ENCODE assay signal across 8 cellular contexts in the genomic region with DNA sequence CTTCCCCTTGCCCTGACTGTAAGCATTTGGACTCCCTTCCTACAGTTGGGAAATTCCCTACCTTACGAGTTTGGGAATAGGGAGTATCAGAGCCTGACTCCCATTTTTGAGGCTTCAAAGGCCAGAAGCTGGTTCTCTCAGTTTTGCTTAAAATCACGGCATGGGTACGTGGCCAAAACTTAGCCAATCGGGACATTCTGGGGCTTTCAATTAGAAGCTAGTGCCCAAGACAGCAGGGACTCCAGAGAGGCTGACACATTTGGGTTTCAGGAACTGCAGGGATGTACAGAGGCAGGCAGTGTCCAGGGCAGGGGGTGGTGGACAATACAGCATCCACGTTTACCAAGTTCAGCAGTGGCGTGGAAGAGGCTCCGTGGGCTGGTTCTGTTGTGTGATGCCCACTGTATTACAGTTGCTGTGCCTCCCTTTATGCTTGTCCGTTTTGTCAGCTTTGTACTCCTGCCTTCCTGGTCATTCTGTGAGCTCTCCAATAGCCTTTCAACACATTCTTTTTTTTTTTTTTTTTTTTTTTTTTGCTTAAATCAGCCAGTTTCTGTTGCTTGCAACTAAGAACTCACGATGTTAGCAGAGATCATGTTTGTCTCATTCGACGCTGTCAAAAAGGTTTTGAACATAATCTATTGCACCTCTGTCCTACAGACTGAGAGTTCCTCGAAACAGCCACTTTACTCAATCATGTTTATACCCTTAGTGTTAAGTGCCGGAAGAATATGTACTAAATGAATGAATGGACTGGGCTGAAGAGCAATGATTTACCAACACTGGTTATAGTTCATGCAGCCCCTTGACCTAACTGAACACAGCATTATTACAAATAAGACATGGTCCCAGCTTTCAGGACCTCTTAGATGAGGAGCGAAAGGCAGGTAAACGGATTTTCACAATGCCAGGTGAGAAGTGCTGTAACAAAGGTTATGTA. TPM values are rescaled to one million over a fixed set of nuclear protein-coding genes. Genes with fewer than 3 reads are reported as not detected.
DNase-seq lines count a peak whose midpoint lies in the region; ATAC-seq and TF ChIP-seq lines count a peak whose summit lies in the region.

No MANE protein-coding gene starts in this region.

- no peak for DNase-seq in activated CD4-positive, alpha-beta T cell treated with anti-CD3 and anti-CD28 coated beads, Interleukin-2, amount 10 ng/mL, durations not matched to agents 7 days and 5 days
- DNase-seq in activated CD4-positive, alpha-beta T cell treated with anti-CD3 and anti-CD28 coated beads for 4 hours: no peak
- no peak for DNase-seq in activated CD8-positive, alpha-beta T cell treated with anti-CD3 and anti-CD28 coated beads for 36 hours
- DNase-seq in testis (no peak), NCI-H1417 (lab: John Stamatoyannopoulos, UW) (no peak), NCI-H524 (lab: John Stamatoyannopoulos, UW) (no peak)

- H3K9me3 ChIP-seq in iPS-20b (ENCODE audit: insufficient read depth, low read depth, low read length): no peaks in the 10 kb centered on the region; the same call in 1 of the 2 replicates
- H3K9me3 ChIP-seq in testis: no peaks in the 10 kb centered on the region

- no peak for TF ChIP-seq POLR2A in testis (IDR thresholded peaks at IDR 0.05)

- peak overlapping the region; percentile 93; the same call in 1 of the 2 replicates for H3K9ac ChIP-seq in iPS-20b (ENCODE audit: low read depth, low read length)

- 32 to 40% methylated on average over 15 of the region's 15 CpGs for WGBS in testis, 2 donors

- H3K27me3 ChIP-seq in iPS-20b (ENCODE audit: insufficient read depth, low read length): no peaks in the 10 kb centered on the region
- no peaks in the 10 kb centered on the region for H3K27me3 ChIP-seq in testis

- TF ChIP-seq CTCF in activated CD8-positive, alpha-beta T cell treated with anti-CD3 and anti-CD28 coated beads for 36 hours (IDR thresholded peaks at IDR 0.05): no peak
- no peak for TF ChIP-seq CTCF in testis (IDR thresholded peaks at IDR 0.05)

- peaks cover 50% of the 10 kb centered on the region for H3K4me1 Mint-ChIP-seq in activated CD4-positive, alpha-beta T cell treated with anti-CD3 and anti-CD28 coated beads, Interleukin-2, amount 10 ng/mL, durations not matched to agents 7 days and 5 days
- peaks cover 46% of the 10 kb centered on the region for H3K4me1 Mint-ChIP-seq in activated CD8-positive, alpha-beta T cell treated with anti-CD3 and anti-CD28 coated beads for 36 hours (ENCODE audit: low read depth)

- H3K36me3 ChIP-seq in iPS-20b (ENCODE audit: insufficient read depth, low read depth, low read length) (peaks cover 27% of the 10 kb centered on the region), testis (ENCODE audit: low read depth, missing control alignments) (no peaks in the 10 kb centered on the region)

- CTCF ChIA-PET in activated CD4-positive, alpha-beta T cell treated with anti-CD3 and anti-CD28 coated beads, Interleukin-2, amount 10 ng/mL, durations not matched to agents 7 days and 5 days (lab: Charles Lee): interaction anchor here (0.6 kb wide), 1 partner anchor 9 kb away, joined by 3 read pairs; no protein-coding TSS in a partner anchor
- CTCF ChIA-PET in activated CD8-positive, alpha-beta T cell treated with anti-CD3 and anti-CD28 coated beads for 36 hours (lab: Charles Lee): no interaction called here

- H3K4me1 ChIP-seq in iPS-20b (ENCODE audit: insufficient read depth, low read length) (peaks cover 3% of the 10 kb centered on the region; the same call in 1 of the 2 replicates), testis (peaks cover 7% of the 10 kb centered on the region)

- H3K27me3 Mint-ChIP-seq in activated CD4-positive, alpha-beta T cell treated with anti-CD3 and anti-CD28 coated beads, Interleukin-2, amount 10 ng/mL, durations not matched to agents 7 days and 5 days: no peaks in the 10 kb centered on the region
- H3K27me3 Mint-ChIP-seq in activated CD8-positive, alpha-beta T cell treated with anti-CD3 and anti-CD28 coated beads for 36 hours: no peaks in the 10 kb centered on the region

- H3K4me3 ChIP-seq in iPS-20b (ENCODE audit: low read length): peak overlapping the region; percentile 84
- H3K4me3 ChIP-seq in testis: peak overlapping the region; percentile 74 to 96

- peak overlapping the region; percentile 83 for H3K27ac Mint-ChIP-seq in activated CD4-positive, alpha-beta T cell treated with anti-CD3 and anti-CD28 coated beads, Interleukin-2, amount 10 ng/mL, durations not matched to agents 7 days and 5 days
- peak overlapping the region; percentile 86 for H3K27ac Mint-ChIP-seq in activated CD8-positive, alpha-beta T cell treated with anti-CD3 and anti-CD28 coated beads for 36 hours

- peaks cover 30% of the 10 kb centered on the region for H3K36me3 Mint-ChIP-seq in activated CD4-positive, alpha-beta T cell treated with anti-CD3 and anti-CD28 coated beads, Interleukin-2, amount 10 ng/mL, durations not matched to agents 7 days and 5 days (ENCODE audit: low read depth)
- H3K36me3 Mint-ChIP-seq in activated CD8-positive, alpha-beta T cell treated with anti-CD3 and anti-CD28 coated beads for 36 hours (ENCODE audit: low read depth): peaks cover 39% of the 10 kb centered on the region

- H3K27ac ChIP-seq in iPS-20b (ENCODE audit: low read length) (no peak overlapping the region), testis (no peak overlapping the region)

- ATAC-seq in activated CD8-positive, alpha-beta T cell treated with anti-CD3 and anti-CD28 coated beads for 36 hours: no peak
- no peak for ATAC-seq in HG02884 (IDR thresholded peaks at IDR 0.05; ENCODE audit: unreplicated experiment)

- intact Hi-C loops in activated CD8-positive, alpha-beta T cell treated with anti-CD3 and anti-CD28 coated beads for 36 hours (cut with micrococcal nuclease): loop anchor here (2.0 to 10.0 kb wide), 2 partner anchors 25 to 229 kb away; a partner anchor contains a TSS
- intact Hi-C loops in testis (cut with DNase I; ENCODE audit: low total_unique reads): no loop called here

- peaks cover 12% of the 10 kb centered on the region for H3K9me3 Mint-ChIP-seq in activated CD4-positive, alpha-beta T cell treated with anti-CD3 and anti-CD28 coated beads, Interleukin-2, amount 10 ng/mL, durations not matched to agents 7 days and 5 days
- H3K9me3 Mint-ChIP-seq in activated CD8-positive, alpha-beta T cell treated with anti-CD3 and anti-CD28 coated beads for 36 hours: no peaks in the 10 kb centered on the region

- H3K4me3 Mint-ChIP-seq in activated CD4-positive, alpha-beta T cell treated with anti-CD3 and anti-CD28 coated beads, Interleukin-2, amount 10 ng/mL, durations not matched to agents 7 days and 5 days: peak overlapping the region; percentile 77
- peak overlapping the region; percentile 80 for H3K4me3 Mint-ChIP-seq in activated CD8-positive, alpha-beta T cell treated with anti-CD3 and anti-CD28 coated beads for 36 hours

- POLR2A ChIA-PET in activated CD4-positive, alpha-beta T cell treated with anti-CD3 and anti-CD28 coated beads, Interleukin-2, amount 10 ng/mL, durations not matched to agents 7 days and 5 days (lab: Charles Lee): no interaction called here
- POLR2A ChIA-PET in activated CD8-positive, alpha-beta T cell treated with anti-CD3 and anti-CD28 coated beads for 36 hours (lab: Charles Lee): interaction anchor here (1.3 kb wide), 1 partner anchor 25 kb away, joined by 12 read pairs; a partner anchor contains a TSS

RNA-seq across cellular contexts. Expression of a gene that starts 1.1 kb away (rescaled TPM):
- total RNA-seq in activated CD4-positive, alpha-beta T cell treated with anti-CD3 and anti-CD28 coated beads, Interleukin-2, amount 10 ng/mL, durations not matched to agents 7 days and 5 days: 10 to 100 TPM; 39.9 to 42.6 TPM
- 10 to 100 TPM; 78.6 to 78.7 TPM for total RNA-seq in activated CD8-positive, alpha-beta T cell treated with anti-CD3 and anti-CD28 coated beads for 36 hours
- 10 to 100 TPM; 14.7 to 17.8 TPM for total RNA-seq in testis
- polyA plus RNA-seq in testis (ENCODE audit: insufficient read depth, low read depth, low replicate concordance): 21.8 TPM

RNA-seq across cellular contexts. Expression of a gene that starts 25.0 kb away (rescaled TPM):
- total RNA-seq in activated CD4-positive, alpha-beta T cell treated with anti-CD3 and anti-CD28 coated beads, Interleukin-2, amount 10 ng/mL, durations not matched to agents 7 days and 5 days: 10 to 100 TPM; 17.0 to 21.1 TPM
- total RNA-seq in activated CD8-positive, alpha-beta T cell treated with anti-CD3 and anti-CD28 coated beads for 36 hours: 10 to 100 TPM; 11.5 to 12.5 TPM
- 10 to 100 TPM; 11.9 to 12.9 TPM for total RNA-seq in testis
- polyA plus RNA-seq in testis (ENCODE audit: insufficient read depth, low read depth, low replicate concordance): 4.6 TPM
